Comparison of ENCODE assay signal across 19 cellular contexts in the genomic region with DNA sequence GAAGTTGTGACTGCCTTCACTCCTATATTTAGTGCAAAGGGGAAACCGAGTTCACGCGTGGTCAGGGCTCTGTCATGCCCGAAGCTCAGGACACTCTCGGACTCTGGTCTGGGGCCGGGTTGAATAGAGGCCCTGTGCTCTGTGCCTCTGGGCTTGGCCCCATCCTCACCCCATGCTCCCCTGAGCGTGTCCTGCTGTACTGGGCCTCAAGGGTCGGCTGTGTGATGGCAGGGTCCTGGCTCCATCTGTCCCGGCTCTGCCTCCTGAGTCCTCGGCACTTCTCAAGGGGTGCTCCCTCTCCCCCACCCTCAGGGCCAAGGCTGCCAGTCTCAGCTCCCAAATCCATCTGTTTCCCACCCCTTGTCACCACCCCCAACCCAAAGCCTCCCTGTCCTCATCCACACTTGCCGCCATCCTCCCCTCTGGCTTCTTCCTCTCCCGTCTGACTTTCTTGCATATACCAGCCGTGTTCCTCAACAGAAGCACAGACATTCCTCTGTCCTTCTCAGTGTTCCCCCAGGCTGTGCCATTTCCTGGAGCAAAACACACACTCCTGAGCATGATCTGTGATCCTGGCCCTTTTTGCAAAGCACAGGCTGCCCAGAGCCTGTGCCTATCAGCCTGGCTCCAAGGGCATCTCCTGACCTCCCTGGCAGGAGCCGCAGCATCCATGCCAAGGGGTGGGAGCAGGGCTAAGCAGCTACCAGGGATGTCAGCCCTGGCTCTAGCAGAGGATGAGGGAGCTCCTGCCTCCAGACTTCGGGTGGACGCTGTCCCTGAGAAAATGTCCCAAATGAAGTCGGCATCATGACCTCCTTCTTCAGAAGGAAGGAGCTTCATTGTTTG.
DNase-seq lines count a peak whose midpoint lies in the region; ATAC-seq, FAIRE-seq and TF ChIP-seq lines count a peak whose summit lies in the region.
"Had no signal": no experiment of that assay in that cellular context is flagged by ENCODE, and none has a peak within 500 bp of the region (broad histone marks: within the 10 kb centered on the region; RNA-seq: fewer than 3 reads in every experiment).

No MANE protein-coding gene starts in this region.

- H3K36me3 ChIP-seq in ACC112 (ENCODE audit: insufficient read depth, low read length) (no peaks in the 10 kb centered on the region), heart left ventricle (no peaks in the 10 kb centered on the region), psoas muscle (ENCODE audit: insufficient read depth in 1 of 2, low read depth in 1 of 2) (no peaks in the 10 kb centered on the region), stomach (no peaks in the 10 kb centered on the region)

- peak overlapping the region; percentile 19; the same call in 1 of the 2 replicates for H3K27ac ChIP-seq in ACC112 (ENCODE audit: low read depth, low read length)
- H3K27ac ChIP-seq in heart left ventricle: no peak overlapping the region
- peak overlapping the region; percentile 43 for H3K27ac ChIP-seq in psoas muscle
- H3K27ac ChIP-seq in stomach: no peak overlapping the region
- H3K27ac ChIP-seq: C4-2B, GM23248 had no signal

- H3K4me1 ChIP-seq in ACC112 (ENCODE audit: control insufficient read depth, insufficient read depth, low read length, unreplicated experiment) (peaks cover 12% of the 10 kb centered on the region), heart left ventricle (peaks cover 0 to 5% (median 0%) of the 10 kb centered on the region in 12 donors), psoas muscle (peaks cover 11% of the 10 kb centered on the region), stomach (no peaks in the 10 kb centered on the region)

- WGBS in heart left ventricle, 4 donors: 67 to 77% (median 75%) methylated on average over 17 of the region's 17 CpGs
- WGBS in psoas muscle, 3 donors: 74 to 75% (median 75%) methylated on average over 17 of the region's 17 CpGs
- 75 to 80% (median 78%) methylated on average over 17 of the region's 17 CpGs for WGBS in stomach, 5 donors

- H3K79me2 ChIP-seq in ACC112 (ENCODE audit: control insufficient read depth, insufficient read depth, low read length, unreplicated experiment): no peaks in the 10 kb centered on the region

- no peak for TF ChIP-seq CTCF in heart left ventricle (IDR thresholded peaks at IDR 0.05)
- no peak for TF ChIP-seq CTCF in psoas muscle (IDR thresholded peaks at IDR 0.05)
- no peak for TF ChIP-seq CTCF in stomach (IDR thresholded peaks at IDR 0.05)

- H3K27me3 ChIP-seq in ACC112 (ENCODE audit: insufficient read depth, low read length): peaks cover 47% of the 10 kb centered on the region
- H3K27me3 ChIP-seq in heart left ventricle: peaks cover 0 to 20% (median 0%) of the 10 kb centered on the region in 9 donors
- H3K27me3 ChIP-seq in psoas muscle (ENCODE audit: insufficient read depth in 3 of 3, low read length in 2 of 3): no peaks in the 10 kb centered on the region
- peaks cover 0 to 61% (median 5%) of the 10 kb centered on the region in 3 donors for H3K27me3 ChIP-seq in stomach

- no peak for FAIRE-seq in RCC 7860 (lab: Jason Lieb, UNC)
- FAIRE-seq: colon had no signal

- TF ChIP-seq POLR2A in heart left ventricle (IDR thresholded peaks at IDR 0.05) (no peak), stomach (IDR thresholded peaks at IDR 0.05) (no peak)

- TF ChIP-seq EP300 in stomach (IDR thresholded peaks at IDR 0.05): no peak

- peak; percentile 48 to 79 (median 72) for ATAC-seq in heart left ventricle
- peak in 1 of 4 donors; percentile 11 for ATAC-seq in psoas muscle
- ATAC-seq in GM19467 (IDR thresholded peaks at IDR 0.05; ENCODE audit: unreplicated experiment): no peak
- ATAC-seq: naive thymus-derived CD8-positive, alpha-beta T cell had no signal

- H3K9me3 ChIP-seq in heart left ventricle (peaks cover 0 to 5% (median 0%) of the 10 kb centered on the region in 12 donors), psoas muscle (no peaks in the 10 kb centered on the region), stomach (peaks cover 0 to 12% (median 2%) of the 10 kb centered on the region in 4 donors)

- no peak overlapping the region for H2AFZ ChIP-seq in ACC112 (ENCODE audit: low read length, unreplicated experiment)
- H2AFZ ChIP-seq: GM23248 had no signal

- DNase-seq in ELR (ENCODE audit: low read depth) (peak; percentile 39), heart left ventricle (peak in 3 of 5 donors; percentile 20 to 53 (median 50)), psoas muscle (no peak), stomach (no peak), RCC 7860 (ENCODE audit: low spot score) (no peak)
- DNase-seq: activated gamma-delta T cell treated with Interleukin-2 at 50 U/mL for 16 hours; effector CD8-positive, alpha-beta T cell; erythroblast; naive thymus-derived CD8-positive, alpha-beta T cell; NCI-H1092 treated with DMSO at 0.1 percent for 48 hours; NCI-H187 treated with DMSO at 0.1 percent for 48 hours; NCI-H2227 treated with DMSO at 0.1 percent for 48 hours; NCI-H82; SIG-M5 had no signal

- intact Hi-C loops in heart left ventricle (cut with DNase I) (no loop called here), psoas muscle (cut with DNase I) (no loop called here), stomach (cut with DNase I; ENCODE audit: low total_unique reads) (no loop called here)

- no peak overlapping the region for H3K4me3 ChIP-seq in ACC112 (ENCODE audit: low read depth, low read length)
- H3K4me3 ChIP-seq in heart left ventricle: no peak overlapping the region
- H3K4me3 ChIP-seq in psoas muscle: no peak overlapping the region
- H3K4me3 ChIP-seq in stomach: no peak overlapping the region
- H3K4me3 ChIP-seq: GM23248 had no signal

Comparison
In these comparisons a context has a peak if more than half of its experiments do, and no peak if none do; other contexts are left out.
1. H3K27ac ChIP-seq: peak in ACC112 (single experiment) and psoas muscle (single experiment); none in heart left ventricle (0 of 12) and stomach (0 of 5).
2. DNase-seq: peak in ELR (single experiment) and heart left ventricle (3 of 5); none in psoas muscle (0 of 2), stomach (single experiment) and RCC 7860 (single experiment).